In the genomic region with DNA sequence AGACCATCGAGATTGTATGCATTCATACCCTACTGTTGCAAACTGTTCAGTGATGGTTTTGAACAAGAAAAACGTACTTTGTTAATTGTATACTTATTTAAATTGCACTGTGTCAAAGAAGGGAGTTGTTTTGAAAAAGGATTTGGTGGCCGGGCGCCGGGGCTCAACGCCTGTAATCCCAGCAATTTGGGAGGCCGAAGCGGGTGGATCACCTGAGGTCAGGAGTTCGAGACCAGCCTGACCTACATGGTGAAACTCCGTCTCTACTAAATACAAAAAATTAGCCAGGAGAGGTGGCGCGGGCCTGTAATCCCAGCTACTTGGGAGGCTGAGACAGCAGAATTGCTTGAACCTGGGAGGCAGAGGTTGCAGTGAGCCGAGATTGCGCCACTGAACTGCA, we compare ENCODE assay signal across 1 cellular context.
A peak's percentile ranks its signal among the peaks of the same experiment; 100 is the strongest.
TF ChIP-seq lines count a peak whose summit lies in the region.

No MANE protein-coding gene starts in this region.

TF ChIP-seq in HepG2, 621 proteins besides CTCF, POLR2A, EP300 and RAD21:
- peak; percentile 59; the same call in 1 of the 2 replicates for TF ChIP-seq ZNF460 (CRISPR knock-in tag; IDR thresholded peaks at IDR 0.05; ENCODE audit: borderline replicate concordance)
TF ChIP-seq in HepG2: peak in this region for 1; not testable (repeated sequence) for 620.
